In the genomic region with DNA sequence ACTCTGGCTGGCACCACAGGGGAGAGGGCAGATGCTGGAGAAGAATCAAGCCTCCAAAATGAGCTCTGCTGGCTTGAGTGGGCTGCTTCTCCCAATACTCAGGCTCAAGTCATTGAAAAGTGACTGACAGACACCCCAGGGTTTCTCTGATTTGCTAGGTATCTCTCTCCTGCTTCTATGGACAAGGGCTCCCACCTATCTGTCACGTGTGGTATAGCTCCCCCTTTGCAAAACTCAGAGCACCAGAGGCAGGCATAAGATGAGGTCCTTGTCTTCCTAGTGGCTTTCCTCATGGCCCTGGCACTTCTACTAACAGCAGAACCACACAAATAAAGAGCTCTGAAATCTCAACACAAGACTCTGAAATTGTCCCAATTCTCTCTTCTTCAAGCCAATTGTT, we compare ENCODE assay signal across 27 cellular contexts.
DNase-seq lines count a peak whose midpoint lies in the region; ATAC-seq, FAIRE-seq and TF ChIP-seq lines count a peak whose summit lies in the region.
"Had no signal": no experiment of that assay in that cellular context is flagged by ENCODE, and none has a peak within 500 bp of the region (broad histone marks: within the 10 kb centered on the region; RNA-seq: fewer than 3 reads in every experiment).

No MANE protein-coding gene starts in this region.

- peak; percentile 74 to 83 for TF ChIP-seq RAD21 in H1 (IDR thresholded peaks at IDR 0.05 in 1 of 2, conservative IDR thresholded peaks at IDR 0.05 in 1 of 2; ENCODE audit: low read depth in 2 of 2, low read length in 2 of 2)

- no peak overlapping the region for H2BK120ac ChIP-seq in H1 (replicated peaks; ENCODE audit: low read depth, low read length)

- H3K9ac ChIP-seq in H1 (replicated peaks in 1 of 4; ENCODE audit: extremely low read depth in 1 of 4, low read depth in 3 of 4, low read length in 3 of 4), result no peak overlapping the region

- ATAC-seq in GM18907 (IDR thresholded peaks at IDR 0.05; ENCODE audit: unreplicated experiment) (no peak), GM18519 (IDR thresholded peaks at IDR 0.05; ENCODE audit: low FRiP score, unreplicated experiment) (no peak)
- ATAC-seq: body of pancreas; natural killer cell; stimulated activated naive CD8-positive, alpha-beta T cell treated with anti-CD3 and anti-CD28 coated beads, Interleukin-15, Interleukin-2, amounts not matched to agents 100 U/mL and 50 U/mL, for 24 hours; T-cell had no signal

- H2BK20ac ChIP-seq in H1 (ENCODE audit: low read length), result no peak overlapping the region

- no peak overlapping the region for H2BK5ac ChIP-seq in H1 (ENCODE audit: low read depth, low read length)

- H3K23me2 ChIP-seq in H1 (ENCODE audit: low read depth, low read length), result no peaks in the 10 kb centered on the region; the same call in 1 of the 2 replicates

- H2BK12ac ChIP-seq in H1 (ENCODE audit: low read depth, low read length), result no peak overlapping the region

- no peak overlapping the region for H3K23ac ChIP-seq in H1 (ENCODE audit: insufficient read length)

- CTCF ChIA-PET in H1 (lab: Charles Lee; ENCODE audit: partially characterized antibody), result interaction anchor here (0.7 to 4.0 kb wide), 35 partner anchors 9 to 824 kb away, joined by 3 to 54 read pairs (median 5); no protein-coding TSS in a partner anchor

- no peak for TF ChIP-seq EP300 in H1 (IDR thresholded peaks at IDR 0.05; ENCODE audit: borderline replicate concordance in 1 of 2, low read depth in 2 of 2, low read length in 2 of 2)

- TF ChIP-seq CTCF in HFF-Myc (IDR thresholded peaks at IDR 0.05; ENCODE audit: low read depth, low read length, missing control alignments) (peak; percentile 9), H1 (IDR thresholded peaks at IDR 0.05; ENCODE audit: control extremely low read depth in 1 of 3, insufficient read depth in 1 of 3, low read depth in 1 of 3, low read length in 3 of 3) (peak; percentile 40 to 73 (median 66)), neutrophil (IDR thresholded peaks at IDR 0.05) (no peak)

- FAIRE-seq in H1 (lab: Jason Lieb, UNC), result no peak
- FAIRE-seq: HTR-8/SVneo, pancreas, RCC 7860, TTC549 had no signal

- no peak overlapping the region for H3K56ac ChIP-seq in H1 (replicated peaks; ENCODE audit: insufficient read length, low read depth, low read length)

- H4K91ac ChIP-seq in H1 (replicated peaks; ENCODE audit: insufficient read length, low read length), result no peak overlapping the region

- no peak overlapping the region for H2AFZ ChIP-seq in H1 (ENCODE audit: low read length)

- POLR2A ChIA-PET in H1 (lab: Charles Lee; ENCODE audit: partially characterized antibody), result no interaction called here

- H3K27me3 ChIP-seq in H1 (replicated peaks in 1 of 4; ENCODE audit: control insufficient read depth in 3 of 4, extremely low read depth in 1 of 4, insufficient read depth in 3 of 4, low read length in 3 of 4) (no peaks in the 10 kb centered on the region), neutrophil (no peaks in the 10 kb centered on the region)
- H3K27me3 ChIP-seq: body of pancreas, pancreas, right lobe of liver had no signal

- H3K79me1 ChIP-seq in H1 (ENCODE audit: low read depth, low read length), result no peaks in the 10 kb centered on the region; the same call in 1 of the 2 replicates

- no peak overlapping the region for H3K4ac ChIP-seq in H1 (replicated peaks; ENCODE audit: insufficient read length, low read depth, low read length)

- DNase-seq in GF-D8 (lab: John Stamatoyannopoulos, UW), result peak; percentile 18
- DNase-seq in HFF-Myc (ENCODE audit: extremely low read depth, low read depth), result no peak
- no peak for DNase-seq in H1 (ENCODE audit: low read depth in 1 of 2, low spot score in 2 of 2)
- DNase-seq in activated CD4-positive, CD25-positive, alpha-beta regulatory T cell treated with anti-CD3 and anti-CD28 coated beads, Interleukin-2, amount 50 U/mL, for 72 hours, result no peak
- DNase-seq: activated CD4-positive, alpha-beta T cell treated with anti-CD3 and anti-CD28 coated beads for 4 hours; activated gamma-delta T cell treated with Interleukin-2 at 50 U/mL for 16 hours; activated T-cell treated with anti-CD3 and anti-CD28 coated beads, Interleukin-2, amount 50 U/mL, for 24 hours; CD4-positive, alpha-beta memory T cell; heart right ventricle; KBM-7; midbrain; natural killer cell; NCI-H146; NK-92 treated with Interleukin-12 subunit alpha and Interleukin-12 subunit beta, amount 100 ng/mL, for 24 hours; pancreas; right lobe of liver; stimulated activated naive CD8-positive, alpha-beta T cell treated with anti-CD3 and anti-CD28 coated beads, Interleukin-15, Interleukin-2, amounts not matched to agents 100 U/mL and 50 U/mL, for 24 hours; T-cell had no signal

- H4K8ac ChIP-seq in H1 (ENCODE audit: extremely low read depth, insufficient read depth, low read length), result no peak overlapping the region

- H3K4me3 ChIP-seq in HFF-Myc (replicated peaks; ENCODE audit: low read depth, low read length) (no peak overlapping the region), H1 (ENCODE audit: extremely low read depth in 1 of 4, insufficient read depth in 2 of 4, low read depth in 3 of 4, low read length in 4 of 4) (no peak overlapping the region), neutrophil (ENCODE audit: low read depth in 1 of 2, low read length in 1 of 2) (peak overlapping the region; percentile 13 to 34)
- H3K4me3 ChIP-seq: body of pancreas, heart right ventricle, pancreas, right lobe of liver, thoracic aorta had no signal

- no peak overlapping the region for H2BK15ac ChIP-seq in H1 (ENCODE audit: low read length)

- H3K27ac ChIP-seq in H1 (ENCODE audit: low read depth, low read length) (no peak overlapping the region), neutrophil (peak overlapping the region; percentile 77)
- H3K27ac ChIP-seq: body of pancreas, epithelial cell of prostate, pancreas, right lobe of liver, thoracic aorta had no signal

- H3K18ac ChIP-seq in H1 (ENCODE audit: extremely low read depth, low read length), result no peak overlapping the region

- H4K5ac ChIP-seq in H1 (ENCODE audit: insufficient read length, low read depth, low read length), result no peak overlapping the region

- WGBS in H1 (ENCODE audit: extremely low coverage in 1 of 2, insufficient coverage in 1 of 2, insufficient read length in 1 of 2, insufficient replicate concordance in 2 of 2, low coverage in 1 of 2, low lambda C conversion rate in 2 of 2, missing lambda C conversion rate in 1 of 2), 2 experiments, result 44% methylated on average over 1 of the region's 1 CpG; no CpG with 5 or more reads in 1 of the 2 experiments

- no peak overlapping the region for H3K4me2 ChIP-seq in H1 (ENCODE audit: insufficient read depth in 1 of 2, low read depth in 2 of 2, low read length in 2 of 2)

- H4K20me1 ChIP-seq in H1 (replicated peaks in 1 of 2; ENCODE audit: control insufficient read depth in 1 of 2, insufficient read depth in 2 of 2, low read length in 2 of 2), result no peaks in the 10 kb centered on the region

- H3K4me1 ChIP-seq in H1 (replicated peaks in 1 of 4; ENCODE audit: control insufficient read depth in 3 of 4, insufficient read depth in 4 of 4, low read length in 3 of 4) (peaks cover 0 to 4% (median 0%) of the 10 kb centered on the region in 4 experiments; a peak in 2 of 7 replicates), neutrophil (ENCODE audit: control insufficient read depth in 1 of 2, insufficient read depth in 1 of 2, low read depth in 1 of 2, low read length in 1 of 2) (peaks cover 39 to 41% of the 10 kb centered on the region in 2 experiments)
- H3K4me1 ChIP-seq: body of pancreas, pancreas, right lobe of liver had no signal

- no peak overlapping the region for H3K14ac ChIP-seq in H1 (ENCODE audit: insufficient read length)

- H3K36me3 ChIP-seq in H1 (ENCODE audit: control insufficient read depth in 2 of 4, insufficient read depth in 4 of 4, low read length in 3 of 4) (no peaks in the 10 kb centered on the region), neutrophil (no peaks in the 10 kb centered on the region)
- H3K36me3 ChIP-seq: heart right ventricle, pancreas, right lobe of liver, thoracic aorta had no signal

- no peaks in the 10 kb centered on the region; a peak in 1 of 4 replicates for H3K9me3 ChIP-seq in H1 (ENCODE audit: insufficient read depth in 2 of 2, low read depth in 1 of 2, low read length in 1 of 2)
- H3K9me3 ChIP-seq in neutrophil, result peaks cover 5% of the 10 kb centered on the region
- H3K9me3 ChIP-seq: pancreas had no signal

- no peaks in the 10 kb centered on the region for H3K79me2 ChIP-seq in H1 (ENCODE audit: control insufficient read depth in 1 of 2, insufficient read depth in 2 of 2, low read length in 2 of 2)

- TF ChIP-seq POLR2A in H1 (IDR thresholded peaks at IDR 0.05; ENCODE audit: control extremely low read depth in 1 of 2, low read depth in 2 of 2, low read length in 2 of 2), result no peak

- no peak overlapping the region for H2AK5ac ChIP-seq in H1 (ENCODE audit: low read depth, low read length)

TF ChIP-seq in H1, 55 proteins besides CTCF, POLR2A, EP300 and RAD21:
- 0 out of 2 replicates have a peak, but pooled peaks have one; percentile 3 for TF ChIP-seq ATF3 (IDR thresholded peaks at IDR 0.05; ENCODE audit: insufficient read depth, low read depth, low read length)
- no peak for TF ChIP-seq MAX (IDR thresholded peaks at IDR 0.05)
TF ChIP-seq in H1: peak in this region for 1.

Comparison
In these comparisons a context has a peak if more than half of its experiments do, and no peak if none do; other contexts are left out.
1. H3K4me3 ChIP-seq: peak in neutrophil (2 of 2); none in HFF-Myc (single experiment) and H1 (0 of 4).